In genomic region chr5:10741661-10742060, GRCh38 we compare ENCODE assay signal across 26 cellular contexts. TPM values are rescaled to one million over a fixed set of nuclear protein-coding genes. Genes with fewer than 3 reads are reported as not detected.
A peak's percentile ranks its signal among the peaks of the same experiment; 100 is the strongest.
DNase-seq lines count a peak whose midpoint lies in the region; ATAC-seq, FAIRE-seq and TF ChIP-seq lines count a peak whose summit lies in the region.
"Had no signal": no experiment of that assay in that cellular context is flagged by ENCODE, and none has a peak within 500 bp of the region (broad histone marks: within the 10 kb centered on the region; RNA-seq: fewer than 3 reads in every experiment).

No MANE protein-coding gene starts in this region.

- H3K9me2 ChIP-seq in PC-9 (ENCODE audit: insufficient read depth) = no peaks in the 10 kb centered on the region

- 88% methylated on average over 9 of the region's 9 CpGs; no CpG with 5 or more reads in 1 of the 2 experiments for WGBS in H1 (ENCODE audit: extremely low coverage in 1 of 2, insufficient coverage in 1 of 2, insufficient read length in 1 of 2, insufficient replicate concordance in 2 of 2, low coverage in 1 of 2, low lambda C conversion rate in 2 of 2, missing lambda C conversion rate in 1 of 2), 2 experiments

- no peak overlapping the region for H2BK12ac ChIP-seq in H1 (ENCODE audit: low read depth, low read length)

- H3K56ac ChIP-seq in H1 (replicated peaks; ENCODE audit: insufficient read length, low read depth, low read length) = no peak overlapping the region

- H2AFZ ChIP-seq in H1 (ENCODE audit: low read length) (no peak overlapping the region), PC-9 (no peak overlapping the region)

- H3K9me3 ChIP-seq in H1 (ENCODE audit: insufficient read depth in 2 of 2, low read depth in 1 of 2, low read length in 1 of 2) (peaks cover 4 to 11% of the 10 kb centered on the region in 2 experiments; a peak in 1 of 4 replicates), left lung (peaks cover 0 to 2% of the 10 kb centered on the region in 2 donors), PC-9 (ENCODE audit: insufficient read depth, low read depth) (peaks cover 27% of the 10 kb centered on the region)
- H3K9me3 ChIP-seq: Peyer's patch, SJCRH30, thyroid gland had no signal

- in situ Hi-C loops in SK-MEL-5 (cut with HindIII; ENCODE audit: low pct_unique_long_range_greater_than_20kb, low sequenced_read_pairs) = no loop called here
- in situ Hi-C loops in G401 (cut with HindIII; ENCODE audit: low sequenced_read_pairs) = no loop called here

- no peak overlapping the region for H3K9ac ChIP-seq in H1 (replicated peaks in 1 of 4; ENCODE audit: extremely low read depth in 1 of 4, low read depth in 3 of 4, low read length in 3 of 4)

- H3K4me3 ChIP-seq in H1 (ENCODE audit: extremely low read depth in 1 of 4, insufficient read depth in 2 of 4, low read depth in 3 of 4, low read length in 4 of 4) (no peak overlapping the region), left lung (no peak overlapping the region), PC-9 (no peak overlapping the region)
- H3K4me3 ChIP-seq: ascending aorta, Peyer's patch, SJCRH30, thyroid gland had no signal

- H3K79me2 ChIP-seq in H1 (ENCODE audit: control insufficient read depth in 1 of 2, insufficient read depth in 2 of 2, low read length in 2 of 2) = no peaks in the 10 kb centered on the region
- H3K79me2 ChIP-seq in PC-9 (ENCODE audit: low read depth) = peaks cover 69% of the 10 kb centered on the region; the same call in 1 of the 2 replicates

- no peak overlapping the region for H3K4ac ChIP-seq in H1 (replicated peaks; ENCODE audit: insufficient read length, low read depth, low read length)

- no peak overlapping the region for H2BK120ac ChIP-seq in H1 (replicated peaks; ENCODE audit: low read depth, low read length)

- ATAC-seq in left lung = no peak
- ATAC-seq: T-helper 17 cell had no signal

- no peak for TF ChIP-seq POLR2A in H1 (IDR thresholded peaks at IDR 0.05; ENCODE audit: control extremely low read depth in 1 of 2, low read depth in 2 of 2, low read length in 2 of 2)

- H3K27me3 ChIP-seq in H1 (replicated peaks in 1 of 4; ENCODE audit: control insufficient read depth in 3 of 4, extremely low read depth in 1 of 4, insufficient read depth in 3 of 4, low read length in 3 of 4) (no peaks in the 10 kb centered on the region), left lung (no peaks in the 10 kb centered on the region), PC-9 (ENCODE audit: insufficient read depth, low read depth) (no peaks in the 10 kb centered on the region)
- H3K27me3 ChIP-seq: ascending aorta, Peyer's patch, SJCRH30, thyroid gland had no signal

- H2BK20ac ChIP-seq in H1 (ENCODE audit: low read length) = no peak overlapping the region

- H3F3A ChIP-seq in PC-9 (ENCODE audit: insufficient read depth, low read depth) = 0 out of 2 replicates have a peak, but pooled peaks cover 6% of the 10 kb centered on the region

- H2BK5ac ChIP-seq in H1 (ENCODE audit: low read depth, low read length) = no peak overlapping the region

- DNase-seq in DMS53 (lab: John Stamatoyannopoulos, UW) (peak; percentile 22), DMS53 treated with DMSO at 0.1 percent for 48 hours (lab: John Stamatoyannopoulos, UW; ENCODE audit: unreplicated experiment) (no peak), SK-MEL-5 (ENCODE audit: low read depth, low spot score) (peak; percentile 9), H1 (ENCODE audit: low read depth in 1 of 2, low spot score in 2 of 2) (no peak), left lung (no peak), G401 (ENCODE audit: low spot score) (no peak), PC-9 (no peak), NCI-H1694 treated with DMSO at 0.1 percent for 48 hours (lab: John Stamatoyannopoulos, UW) (no peak)
- DNase-seq: 8988T; activated CD4-positive, alpha-beta T cell treated with anti-CD3 and anti-CD28 coated beads, Interleukin-2, amount 50 U/mL, for 1 hour; Calu3; effector CD8-positive, alpha-beta T cell; hypothalamus; KBM-7; mammary epithelial cell; NCI-H1048; NCI-H2029; NCI-H345; nucleus accumbens; Peyer's patch; SJCRH30; stimulated activated CD4-positive, alpha-beta T cell treated with anti-CD3 and anti-CD28 coated beads, Interleukin-4, amount 100 ng/mL, for 4 hours; T-helper 17 cell; thyroid gland had no signal

- no peaks in the 10 kb centered on the region for H3K79me1 ChIP-seq in H1 (ENCODE audit: low read depth, low read length)

- no TSS peak for BruUV-seq in PC-9 (replicated peaks; lab: Mats Ljungman, UMichigan)

- CTCF ChIA-PET in H1 (lab: Charles Lee; ENCODE audit: partially characterized antibody) (interaction anchor here (1.2 to 3.3 kb wide), 5 partner anchors 11 to 92 kb away, joined by 3 to 13 read pairs (median 5); no protein-coding TSS in a partner anchor), PC-9 (lab: Charles Lee) (no interaction called here)

- no peak overlapping the region for H3K18ac ChIP-seq in H1 (ENCODE audit: extremely low read depth, low read length)

- H3K4me2 ChIP-seq in H1 (ENCODE audit: insufficient read depth in 1 of 2, low read depth in 2 of 2, low read length in 2 of 2) (no peak overlapping the region), PC-9 (no peak overlapping the region)

- intact Hi-C loops in left lung (cut with DNase I) (no loop called here), PC-9 (cut with micrococcal nuclease; ENCODE audit: unreplicated experiment) (no loop called here)

- H3K4me1 ChIP-seq in H1 (replicated peaks in 1 of 4; ENCODE audit: control insufficient read depth in 3 of 4, insufficient read depth in 4 of 4, low read length in 3 of 4) = no peaks in the 10 kb centered on the region
- H3K4me1 ChIP-seq in left lung = peaks cover 6 to 16% of the 10 kb centered on the region in 2 donors
- no peaks in the 10 kb centered on the region for H3K4me1 ChIP-seq in PC-9 (replicated peaks; ENCODE audit: insufficient read depth)
- H3K4me1 ChIP-seq: ascending aorta, SJCRH30 had no signal

- no peak overlapping the region for H4K5ac ChIP-seq in H1 (ENCODE audit: insufficient read length, low read depth, low read length)

- peaks cover 0 to 1% of the 10 kb centered on the region in 2 experiments for H4K20me1 ChIP-seq in H1 (replicated peaks in 1 of 2; ENCODE audit: control insufficient read depth in 1 of 2, insufficient read depth in 2 of 2, low read length in 2 of 2)
- no peaks in the 10 kb centered on the region; the same call in 1 of the 2 replicates for H4K20me1 ChIP-seq in PC-9 (ENCODE audit: insufficient read depth)

- H4K8ac ChIP-seq in H1 (ENCODE audit: extremely low read depth, insufficient read depth, low read length) = no peak overlapping the region

- H4K91ac ChIP-seq in H1 (replicated peaks; ENCODE audit: insufficient read length, low read length) = no peak overlapping the region

- TF ChIP-seq RAD21 in H1 (IDR thresholded peaks at IDR 0.05 in 1 of 2, conservative IDR thresholded peaks at IDR 0.05 in 1 of 2; ENCODE audit: low read depth in 2 of 2, low read length in 2 of 2) = peak; percentile 7 to 29; a peak in 1 of 4 replicates

- TF ChIP-seq EP300 in H1 (IDR thresholded peaks at IDR 0.05; ENCODE audit: borderline replicate concordance in 1 of 2, low read depth in 2 of 2, low read length in 2 of 2) = no peak

- H3K36me3 ChIP-seq in H1 (ENCODE audit: control insufficient read depth in 2 of 4, insufficient read depth in 4 of 4, low read length in 3 of 4) (peaks cover 0 to 12% (median 4%) of the 10 kb centered on the region in 4 experiments; a peak in 7 of 8 replicates), left lung (peaks cover 0 to 58% of the 10 kb centered on the region in 2 donors), PC-9 (ENCODE audit: low read depth) (peaks cover 75% of the 10 kb centered on the region)
- H3K36me3 ChIP-seq: SJCRH30 had no signal

- TF ChIP-seq CTCF in H1 (IDR thresholded peaks at IDR 0.05; ENCODE audit: control extremely low read depth in 1 of 3, insufficient read depth in 1 of 3, low read depth in 1 of 3, low read length in 3 of 3) = peak in 1 of 3 experiments; percentile 27; a peak in 1 of 4 replicates
- no peak for TF ChIP-seq CTCF in left lung (IDR thresholded peaks at IDR 0.05)
- TF ChIP-seq CTCF in PC-9 (conservative IDR thresholded peaks at IDR 0.05) = no peak

- H3K14ac ChIP-seq in H1 (ENCODE audit: insufficient read length) = no peak overlapping the region

- H2AK5ac ChIP-seq in H1 (ENCODE audit: low read depth, low read length) = no peak overlapping the region

- no peak overlapping the region for H3K23ac ChIP-seq in H1 (ENCODE audit: insufficient read length)

- H2BK15ac ChIP-seq in H1 (ENCODE audit: low read length) = no peak overlapping the region

- FAIRE-seq in H1 (lab: Jason Lieb, UNC) = no peak
- FAIRE-seq: frontal cortex had no signal

- H3K23me2 ChIP-seq in H1 (ENCODE audit: low read depth, low read length) = no peaks in the 10 kb centered on the region

- H3K27ac ChIP-seq in H1 (ENCODE audit: low read depth, low read length) = no peak overlapping the region
- H3K27ac ChIP-seq in left lung = no peak overlapping the region
- no peak overlapping the region for H3K27ac ChIP-seq in PC-9
- H3K27ac ChIP-seq: ascending aorta, Peyer's patch, SJCRH30, thyroid gland had no signal

- POLR2A ChIA-PET in H1 (lab: Charles Lee; ENCODE audit: partially characterized antibody) = no interaction called here
- POLR2A ChIA-PET in PC-9 (lab: Charles Lee; ENCODE audit: unreplicated experiment) = no interaction called here

TF ChIP-seq in H1, 55 proteins besides CTCF, POLR2A, EP300 and RAD21:
- no peak for TF ChIP-seq CREB1 (IDR thresholded peaks at IDR 0.05)
- no peak for TF ChIP-seq TCF12 (IDR thresholded peaks at IDR 0.05; ENCODE audit: low read depth, low read length)

RNA-seq across cellular contexts. Expression of gene DAP, which starts 19.4 kb away (rescaled TPM):
- total RNA-seq in SK-MEL-5 (2014; rRNA removed; shearing (Covaris generic)) = 17.1 and 17.6 TPM in 2 replicates
- 131 and 141 TPM in 2 replicates for polyA plus RNA-seq in SK-MEL-5 (2015; cell fraction: cytosol; rRNA removed)
- polyA plus RNA-seq in SK-MEL-5 (2015; cell fraction: nucleus; rRNA removed) = 23.2 and 25.0 TPM in 2 replicates
- 43.3 and 44.4 TPM in 2 replicates for total RNA-seq in H1 (2021; fragmentation: NEBNext Ultra II Directional; extraction: Animal tissue kit (Norgen Biotek cat#: 25700))
- polyA plus RNA-seq in H1 (2011; rRNA removed) = 26.2 and 30.2 TPM in 2 replicates
- polyA plus RNA-seq in H1 (2011; cell fraction: cytosol; rRNA removed) = 26.3 TPM
- polyA plus RNA-seq in H1 (2011; cell fraction: nucleus; rRNA removed) = 35.5 TPM
- polyA plus RNA-seq in H1 (2012, experiment 1 of 2) = 39.8 to 45.4 TPM (median 43.0 TPM) in 4 replicates
- polyA plus RNA-seq in H1 (2012, experiment 2 of 2) = 49.1 TPM
- 33.9 TPM for polyA plus RNA-seq in H1 (2013, experiment 1 of 2)
- polyA plus RNA-seq in H1 (2013, experiment 2 of 2) = 37.1 TPM
- 17.4 and 18.9 TPM in 2 replicates for polyA minus RNA-seq in H1 (2011; rRNA and poly(A)+ RNA removed)
- polyA minus RNA-seq in H1 (2011; cell fraction: cytosol; rRNA and poly(A)+ RNA removed) = 20.6 TPM
- 19.2 TPM for polyA minus RNA-seq in H1 (2011; cell fraction: nucleus; rRNA and poly(A)+ RNA removed)
- total RNA-seq in left lung (100 to 1,000 TPM; 111 to 124 TPM), PC-9 (2021) (256 and 279 TPM in 2 replicates)
- 10.4 and 14.7 TPM in 2 replicates for total RNA-seq in G401 (2014; rRNA removed; shearing (Covaris generic))

Comparison
In these comparisons a context has a peak if more than half of its experiments do, and no peak if none do; other contexts are left out.
1. DNase-seq: peak in DMS53 (single experiment) and SK-MEL-5 (single experiment); none in DMS53 treated with DMSO at 0.1 percent for 48 hours (single experiment), H1 (0 of 2), left lung (0 of 2), G401 (single experiment), PC-9 (0 of 2) and NCI-H1694 treated with DMSO at 0.1 percent for 48 hours (single experiment).